Comparison of ENCODE assay signal across 24 cellular contexts in the genomic region with DNA sequence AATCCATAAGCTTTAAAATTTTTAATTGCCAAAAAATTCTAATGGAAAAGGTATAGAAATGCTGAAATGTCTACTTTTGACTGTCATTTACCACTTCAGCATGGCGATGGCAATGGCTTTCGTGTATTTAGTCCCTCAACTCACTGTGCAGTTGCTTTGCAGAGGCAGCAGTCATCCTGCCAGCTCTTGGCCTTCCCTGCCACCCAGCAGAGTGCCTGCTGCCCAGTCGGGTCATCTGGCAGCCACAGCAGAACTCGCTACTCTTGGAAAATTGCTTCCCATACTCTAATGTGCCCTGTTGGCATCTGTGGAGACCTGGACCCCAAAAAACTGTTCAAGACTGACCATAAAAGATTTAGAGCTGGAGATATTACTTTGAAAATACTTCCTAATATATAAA.
"Had no signal": no experiment of that assay in that cellular context is flagged by ENCODE, and none has a peak within 500 bp of the region (broad histone marks: within the 10 kb centered on the region; RNA-seq: fewer than 3 reads in every experiment).

No MANE protein-coding gene starts in this region.

- H3K9me3 Mint-ChIP-seq: natural killer cell treated with Interleukin-12 subunit alpha and Interleukin-12 subunit beta and Interleukin-15 and Interleukin-18, amount 100 ng/mL, for 72 hours had no signal

- H3K4me1 ChIP-seq: stomach, testis, thyroid gland, transverse colon, upper lobe of left lung, vagina had no signal

- H3K4me3 Mint-ChIP-seq: memory B cell; naive thymus-derived CD4-positive, alpha-beta T cell; natural killer cell treated with Interleukin-12 subunit alpha and Interleukin-12 subunit beta and Interleukin-15 and Interleukin-18, amount 100 ng/mL, for 72 hours; stimulated activated naive B cell treated with anti-CD40 and anti-IgM and Interleukin-4, amounts not matched to agents 10 μg/mL and 1 μg/mL and 100 μg/mL, for 72 hours had no signal

- H3K9me3 ChIP-seq: mucosa of descending colon, ovary, stomach, testis, thyroid gland, transverse colon, upper lobe of left lung, vagina had no signal

- ATAC-seq: left lobe of liver; mucosa of descending colon; naive thymus-derived CD4-positive, alpha-beta T cell; natural killer cell treated with Interleukin-12 subunit alpha and Interleukin-12 subunit beta and Interleukin-15 and Interleukin-18, amount 100 ng/mL, for 72 hours; sciatic nerve; stimulated activated naive B cell treated with anti-CD40 and anti-IgM and Interleukin-4, amounts not matched to agents 10 μg/mL and 1 μg/mL and 100 μg/mL, for 72 hours; stimulated activated naive CD8-positive, alpha-beta T cell treated with anti-CD3 and anti-CD28 coated beads, Interleukin-15, Interleukin-2, amounts not matched to agents 100 U/mL and 50 U/mL, for 24 hours had no signal

- DNase-seq: midbrain; mucosa of descending colon; naive thymus-derived CD4-positive, alpha-beta T cell; ovary; right cardiac atrium; stimulated activated CD4-positive, alpha-beta T cell treated with anti-CD3 and anti-CD28 coated beads, Interleukin-12 subunit alpha, Interleukin-12 subunit beta, amount 100 ng/mL, for 4 hours; stimulated activated CD4-positive, alpha-beta T cell treated with anti-CD3 and anti-CD28 coated beads, Interleukin-15, amount 100 ng/mL, for 24 hours; stimulated activated CD4-positive, alpha-beta T cell treated with anti-CD3 and anti-CD28 coated beads, Interleukin-2, amount 100 ng/mL, for 24 hours; stimulated activated CD4-positive, alpha-beta T cell treated with anti-CD3 and anti-CD28 coated beads, Interleukin-4, amount 100 ng/mL, for 1 hour; stimulated activated naive B cell treated with anti-CD40 and anti-IgM and Interleukin-4, amounts not matched to agents 10 μg/mL and 1 μg/mL and 100 μg/mL, for 72 hours; stimulated activated naive CD8-positive, alpha-beta T cell treated with anti-CD3 and anti-CD28 coated beads, Interleukin-15, Interleukin-2, amounts not matched to agents 100 U/mL and 50 U/mL, for 24 hours; stomach; testis; thyroid gland; transverse colon; upper lobe of left lung had no signal

- H3K4me3 ChIP-seq: lung, mucosa of descending colon, ovary, skin epidermis, stomach, testis, thyroid gland, transverse colon, upper lobe of left lung, vagina had no signal

- H3K27ac ChIP-seq: ovary, skin epidermis, stomach, testis, thyroid gland, transverse colon, upper lobe of left lung, vagina had no signal

- H3K36me3 Mint-ChIP-seq: naive thymus-derived CD4-positive, alpha-beta T cell; natural killer cell treated with Interleukin-12 subunit alpha and Interleukin-12 subunit beta and Interleukin-15 and Interleukin-18, amount 100 ng/mL, for 72 hours; stimulated activated naive B cell treated with anti-CD40 and anti-IgM and Interleukin-4, amounts not matched to agents 10 μg/mL and 1 μg/mL and 100 μg/mL, for 72 hours had no signal

- H3K27ac Mint-ChIP-seq: memory B cell; naive thymus-derived CD4-positive, alpha-beta T cell; natural killer cell treated with Interleukin-12 subunit alpha and Interleukin-12 subunit beta and Interleukin-15 and Interleukin-18, amount 100 ng/mL, for 72 hours; progenitor cell of endocrine pancreas; stimulated activated naive B cell treated with anti-CD40 and anti-IgM and Interleukin-4, amounts not matched to agents 10 μg/mL and 1 μg/mL and 100 μg/mL, for 72 hours had no signal

- H3K36me3 ChIP-seq: ovary, stomach, thyroid gland, transverse colon, upper lobe of left lung, vagina had no signal

- H3K4me1 Mint-ChIP-seq: memory B cell; stimulated activated naive B cell treated with anti-CD40 and anti-IgM and Interleukin-4, amounts not matched to agents 10 μg/mL and 1 μg/mL and 100 μg/mL, for 72 hours had no signal

- H3K27me3 ChIP-seq: ovary, testis, thyroid gland, transverse colon, upper lobe of left lung, vagina had no signal

- H3K27me3 Mint-ChIP-seq: memory B cell; stimulated activated naive B cell treated with anti-CD40 and anti-IgM and Interleukin-4, amounts not matched to agents 10 μg/mL and 1 μg/mL and 100 μg/mL, for 72 hours had no signal
